Comparison of ENCODE assay signal across 2 cellular contexts in genomic region chr4:2768124-2768523, GRCh38.
TF ChIP-seq lines count a peak whose summit lies in the region.

No MANE protein-coding gene starts in this region.

TF ChIP-seq in GM23338, 12 proteins besides CTCF, POLR2A, EP300 and RAD21:
- TF ChIP-seq POLR2AphosphoS5 (IDR thresholded peaks at IDR 0.05; ENCODE audit: low read depth) (no peak), ZNF114 (CRISPR knock-in tag; IDR thresholded peaks at IDR 0.05) (no peak), ETS1 (IDR thresholded peaks at IDR 0.05) (no peak), ZNF462 (CRISPR knock-in tag; IDR thresholded peaks at IDR 0.05) (no peak), ZNF331 (CRISPR knock-in tag; IDR thresholded peaks at IDR 0.05; ENCODE audit: low read depth) (no peak)

TF ChIP-seq in H1, 55 proteins besides CTCF, POLR2A, EP300 and RAD21:
- TF ChIP-seq CBX5 (IDR thresholded peaks at IDR 0.05; ENCODE audit: low read depth, low read length) (no peak), ZNF274 (IDR thresholded peaks at IDR 0.05; ENCODE audit: borderline replicate concordance, extremely low read depth, low read length) (no peak), ATF2 (IDR thresholded peaks at IDR 0.05; ENCODE audit: low read length) (no peak), MAX (IDR thresholded peaks at IDR 0.05) (no peak), TBP (IDR thresholded peaks at IDR 0.05; ENCODE audit: low read depth, low read length) (no peak), RFX5 (IDR thresholded peaks at IDR 0.05; ENCODE audit: borderline replicate concordance, low read depth, low read length) (no peak), HDAC6 (IDR thresholded peaks at IDR 0.05; ENCODE audit: low read depth, low read length) (no peak), POLR2AphosphoS5 (IDR thresholded peaks at IDR 0.05; ENCODE audit: low read depth, low read length) (no peak), CBX8 (IDR thresholded peaks at IDR 0.05; ENCODE audit: borderline replicate concordance, low read depth, low read length) (no peak), EZH2 (IDR thresholded peaks at IDR 0.05; ENCODE audit: low read depth, low read length, severe bottlenecking) (no peak), RBBP5 (IDR thresholded peaks at IDR 0.05; ENCODE audit: borderline replicate concordance, low read depth, low read length) (no peak), CREB1 (IDR thresholded peaks at IDR 0.05) (no peak), SIX5 (IDR thresholded peaks at IDR 0.05; ENCODE audit: low read depth, low read length) (no peak), CHD1 (IDR thresholded peaks at IDR 0.05; ENCODE audit: low read depth, low read length) (no peak), GABPA (IDR thresholded peaks at IDR 0.05; ENCODE audit: borderline replicate concordance, insufficient read depth, low read length) (no peak), CHD7 (IDR thresholded peaks at IDR 0.05; ENCODE audit: insufficient replicate concordance, low read length) (no peak), ATF3 (IDR thresholded peaks at IDR 0.05; ENCODE audit: insufficient read depth, low read depth, low read length) (no peak)
